ENCODE assay signal across 2 cellular contexts in the genomic region with DNA sequence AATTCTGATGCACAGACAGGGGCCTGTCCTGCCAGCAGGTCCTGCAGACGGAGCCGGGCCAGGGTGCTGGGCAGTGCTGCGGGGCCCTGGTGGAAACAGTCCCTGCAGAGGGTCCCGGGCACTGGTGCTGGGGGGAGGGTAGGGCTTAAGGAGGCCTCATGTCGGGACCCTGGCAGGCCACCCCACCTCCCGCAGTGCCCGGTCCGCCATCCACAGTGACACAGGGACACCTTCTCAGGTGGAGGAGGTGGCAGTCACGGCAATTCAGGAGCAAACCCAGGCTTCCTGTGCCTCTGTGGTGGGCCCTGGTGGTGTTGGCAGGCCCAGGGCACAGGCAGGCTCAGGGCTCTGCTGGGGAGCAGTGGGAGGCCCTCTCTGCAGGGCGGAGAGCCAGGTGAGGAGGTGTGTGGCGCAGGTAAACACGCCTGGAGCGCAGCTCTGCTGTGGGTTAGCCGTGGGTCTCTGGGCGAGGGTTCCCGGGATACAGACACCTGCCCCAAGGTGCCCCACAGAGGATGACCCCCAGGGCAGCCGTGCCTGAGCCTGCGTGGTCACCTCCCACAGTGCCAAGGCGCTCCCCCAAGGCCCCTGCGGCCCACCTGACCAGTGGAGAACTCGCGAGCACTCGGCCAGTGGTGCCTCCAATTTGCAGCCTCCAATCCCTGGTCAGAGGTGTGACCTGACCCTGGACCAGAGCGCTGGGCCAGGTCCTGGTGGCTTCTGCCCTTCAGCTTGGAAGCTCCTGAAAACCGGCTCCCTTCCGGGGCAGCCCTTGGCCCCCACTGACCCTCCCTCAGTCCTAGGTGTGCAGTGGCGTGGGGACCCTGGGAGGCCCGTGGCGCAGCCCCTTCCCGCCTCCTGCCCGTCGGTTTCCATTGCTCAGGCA.
TF ChIP-seq lines count a peak whose summit lies in the region.

No MANE protein-coding gene starts in this region.

TF ChIP-seq in IMR-90, 13 proteins besides CTCF, POLR2A, EP300 and RAD21:
- no peak for TF ChIP-seq NFE2L2 (IDR thresholded peaks at IDR 0.05; ENCODE audit: low read depth, low read length)

TF ChIP-seq in HepG2, 621 proteins besides CTCF, POLR2A, EP300 and RAD21 (continues in another document):
- TF ChIP-seq, protein P1, sequence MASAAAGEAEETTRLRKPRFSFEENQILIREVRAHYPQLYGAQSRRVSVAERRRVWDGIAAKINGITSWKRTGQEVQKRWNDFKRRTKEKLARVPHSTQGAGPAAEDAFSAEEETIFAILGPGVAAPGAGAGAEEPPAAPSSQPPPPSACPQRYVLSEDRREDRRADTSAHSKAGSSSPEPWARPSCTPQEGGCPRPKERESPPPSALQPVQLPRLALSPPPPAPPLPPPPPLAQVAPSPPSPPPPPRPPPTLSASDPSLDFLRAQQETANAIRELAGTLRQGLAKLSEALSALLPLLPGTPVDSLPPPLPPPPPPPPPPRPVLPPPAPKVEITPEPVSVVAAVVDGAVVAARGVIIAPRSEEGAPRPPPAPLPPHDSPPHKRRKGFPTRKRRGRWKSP (CRISPR knock-in tag; IDR thresholded peaks at IDR 0.05): no peak
- TF ChIP-seq RXRB (CRISPR knock-in tag; IDR thresholded peaks at IDR 0.05; ENCODE audit: borderline replicate concordance) (no peak), ZBTB49 (CRISPR knock-in tag; IDR thresholded peaks at IDR 0.05; ENCODE audit: borderline replicate concordance) (no peak), RBM22 (optimal IDR thresholded peaks at IDR 0.05; ENCODE audit: low read length) (peak; percentile 47), TARDBP (CRISPR knock-in tag; IDR thresholded peaks at IDR 0.05) (no peak), ZNF10 (CRISPR knock-in tag; IDR thresholded peaks at IDR 0.05; ENCODE audit: borderline replicate concordance, low read depth) (no peak), ZFP82 (CRISPR knock-in tag; IDR thresholded peaks at IDR 0.05; ENCODE audit: borderline replicate concordance) (no peak), PHF8 (CRISPR knock-in tag; IDR thresholded peaks at IDR 0.05) (no peak), ZFP91 (CRISPR knock-in tag; IDR thresholded peaks at IDR 0.05; ENCODE audit: borderline replicate concordance) (peak; percentile 4; the same call in 1 of the 2 replicates), NFYB (CRISPR knock-in tag; IDR thresholded peaks at IDR 0.05) (no peak), ZNF589 (CRISPR knock-in tag; conservative IDR thresholded peaks at IDR 0.05) (no peak), CREB3 (CRISPR knock-in tag; IDR thresholded peaks at IDR 0.05) (no peak), TCF7 (IDR thresholded peaks at IDR 0.05; ENCODE audit: low read depth) (no peak), HMGXB4 (CRISPR knock-in tag; IDR thresholded peaks at IDR 0.05; ENCODE audit: borderline replicate concordance in 1 of 2, low read depth in 1 of 2) (no peak), ZNF160 (CRISPR knock-in tag; IDR thresholded peaks at IDR 0.05) (no peak), SIN3B (IDR thresholded peaks at IDR 0.05; ENCODE audit: low read length) (no peak), ZNF296 (CRISPR knock-in tag; conservative IDR thresholded peaks at IDR 0.05) (no peak), ZNF335 (CRISPR knock-in tag; IDR thresholded peaks at IDR 0.05) (no peak), TEF (CRISPR knock-in tag; IDR thresholded peaks at IDR 0.05) (no peak), DNMT3B (CRISPR knock-in tag; conservative IDR thresholded peaks at IDR 0.05) (no peak), ZFP90 (CRISPR knock-in tag; IDR thresholded peaks at IDR 0.05; ENCODE audit: borderline replicate concordance) (0 out of 2 replicates have a peak, but pooled peaks have one; percentile 24), ZNF709 (CRISPR knock-in tag; IDR thresholded peaks at IDR 0.05) (no peak), RFX3 (CRISPR knock-in tag; IDR thresholded peaks at IDR 0.05) (no peak), ZNF572 (CRISPR knock-in tag; IDR thresholded peaks at IDR 0.05) (no peak), STAT5B (CRISPR knock-in tag; IDR thresholded peaks at IDR 0.05) (no peak), CAMTA2 (CRISPR knock-in tag; IDR thresholded peaks at IDR 0.05; ENCODE audit: borderline replicate concordance) (no peak)
- TF ChIP-seq, protein P2, sequence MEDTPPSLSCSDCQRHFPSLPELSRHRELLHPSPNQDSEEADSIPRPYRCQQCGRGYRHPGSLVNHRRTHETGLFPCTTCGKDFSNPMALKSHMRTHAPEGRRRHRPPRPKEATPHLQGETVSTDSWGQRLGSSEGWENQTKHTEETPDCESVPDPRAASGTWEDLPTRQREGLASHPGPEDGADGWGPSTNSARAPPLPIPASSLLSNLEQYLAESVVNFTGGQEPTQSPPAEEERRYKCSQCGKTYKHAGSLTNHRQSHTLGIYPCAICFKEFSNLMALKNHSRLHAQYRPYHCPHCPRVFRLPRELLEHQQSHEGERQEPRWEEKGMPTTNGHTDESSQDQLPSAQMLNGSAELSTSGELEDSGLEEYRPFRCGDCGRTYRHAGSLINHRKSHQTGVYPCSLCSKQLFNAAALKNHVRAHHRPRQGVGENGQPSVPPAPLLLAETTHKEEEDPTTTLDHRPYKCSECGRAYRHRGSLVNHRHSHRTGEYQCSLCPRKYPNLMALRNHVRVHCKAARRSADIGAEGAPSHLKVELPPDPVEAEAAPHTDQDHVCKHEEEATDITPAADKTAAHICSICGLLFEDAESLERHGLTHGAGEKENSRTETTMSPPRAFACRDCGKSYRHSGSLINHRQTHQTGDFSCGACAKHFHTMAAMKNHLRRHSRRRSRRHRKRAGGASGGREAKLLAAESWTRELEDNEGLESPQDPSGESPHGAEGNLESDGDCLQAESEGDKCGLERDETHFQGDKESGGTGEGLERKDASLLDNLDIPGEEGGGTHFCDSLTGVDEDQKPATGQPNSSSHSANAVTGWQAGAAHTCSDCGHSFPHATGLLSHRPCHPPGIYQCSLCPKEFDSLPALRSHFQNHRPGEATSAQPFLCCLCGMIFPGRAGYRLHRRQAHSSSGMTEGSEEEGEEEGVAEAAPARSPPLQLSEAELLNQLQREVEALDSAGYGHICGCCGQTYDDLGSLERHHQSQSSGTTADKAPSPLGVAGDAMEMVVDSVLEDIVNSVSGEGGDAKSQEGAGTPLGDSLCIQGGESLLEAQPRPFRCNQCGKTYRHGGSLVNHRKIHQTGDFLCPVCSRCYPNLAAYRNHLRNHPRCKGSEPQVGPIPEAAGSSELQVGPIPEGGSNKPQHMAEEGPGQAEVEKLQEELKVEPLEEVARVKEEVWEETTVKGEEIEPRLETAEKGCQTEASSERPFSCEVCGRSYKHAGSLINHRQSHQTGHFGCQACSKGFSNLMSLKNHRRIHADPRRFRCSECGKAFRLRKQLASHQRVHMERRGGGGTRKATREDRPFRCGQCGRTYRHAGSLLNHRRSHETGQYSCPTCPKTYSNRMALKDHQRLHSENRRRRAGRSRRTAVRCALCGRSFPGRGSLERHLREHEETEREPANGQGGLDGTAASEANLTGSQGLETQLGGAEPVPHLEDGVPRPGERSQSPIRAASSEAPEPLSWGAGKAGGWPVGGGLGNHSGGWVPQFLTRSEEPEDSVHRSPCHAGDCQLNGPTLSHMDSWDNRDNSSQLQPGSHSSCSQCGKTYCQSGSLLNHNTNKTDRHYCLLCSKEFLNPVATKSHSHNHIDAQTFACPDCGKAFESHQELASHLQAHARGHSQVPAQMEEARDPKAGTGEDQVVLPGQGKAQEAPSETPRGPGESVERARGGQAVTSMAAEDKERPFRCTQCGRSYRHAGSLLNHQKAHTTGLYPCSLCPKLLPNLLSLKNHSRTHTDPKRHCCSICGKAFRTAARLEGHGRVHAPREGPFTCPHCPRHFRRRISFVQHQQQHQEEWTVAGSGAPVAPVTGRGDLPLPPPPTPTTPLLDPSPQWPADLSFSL (CRISPR knock-in tag; IDR thresholded peaks at IDR 0.05): no peak
- TF ChIP-seq, protein P3, sequence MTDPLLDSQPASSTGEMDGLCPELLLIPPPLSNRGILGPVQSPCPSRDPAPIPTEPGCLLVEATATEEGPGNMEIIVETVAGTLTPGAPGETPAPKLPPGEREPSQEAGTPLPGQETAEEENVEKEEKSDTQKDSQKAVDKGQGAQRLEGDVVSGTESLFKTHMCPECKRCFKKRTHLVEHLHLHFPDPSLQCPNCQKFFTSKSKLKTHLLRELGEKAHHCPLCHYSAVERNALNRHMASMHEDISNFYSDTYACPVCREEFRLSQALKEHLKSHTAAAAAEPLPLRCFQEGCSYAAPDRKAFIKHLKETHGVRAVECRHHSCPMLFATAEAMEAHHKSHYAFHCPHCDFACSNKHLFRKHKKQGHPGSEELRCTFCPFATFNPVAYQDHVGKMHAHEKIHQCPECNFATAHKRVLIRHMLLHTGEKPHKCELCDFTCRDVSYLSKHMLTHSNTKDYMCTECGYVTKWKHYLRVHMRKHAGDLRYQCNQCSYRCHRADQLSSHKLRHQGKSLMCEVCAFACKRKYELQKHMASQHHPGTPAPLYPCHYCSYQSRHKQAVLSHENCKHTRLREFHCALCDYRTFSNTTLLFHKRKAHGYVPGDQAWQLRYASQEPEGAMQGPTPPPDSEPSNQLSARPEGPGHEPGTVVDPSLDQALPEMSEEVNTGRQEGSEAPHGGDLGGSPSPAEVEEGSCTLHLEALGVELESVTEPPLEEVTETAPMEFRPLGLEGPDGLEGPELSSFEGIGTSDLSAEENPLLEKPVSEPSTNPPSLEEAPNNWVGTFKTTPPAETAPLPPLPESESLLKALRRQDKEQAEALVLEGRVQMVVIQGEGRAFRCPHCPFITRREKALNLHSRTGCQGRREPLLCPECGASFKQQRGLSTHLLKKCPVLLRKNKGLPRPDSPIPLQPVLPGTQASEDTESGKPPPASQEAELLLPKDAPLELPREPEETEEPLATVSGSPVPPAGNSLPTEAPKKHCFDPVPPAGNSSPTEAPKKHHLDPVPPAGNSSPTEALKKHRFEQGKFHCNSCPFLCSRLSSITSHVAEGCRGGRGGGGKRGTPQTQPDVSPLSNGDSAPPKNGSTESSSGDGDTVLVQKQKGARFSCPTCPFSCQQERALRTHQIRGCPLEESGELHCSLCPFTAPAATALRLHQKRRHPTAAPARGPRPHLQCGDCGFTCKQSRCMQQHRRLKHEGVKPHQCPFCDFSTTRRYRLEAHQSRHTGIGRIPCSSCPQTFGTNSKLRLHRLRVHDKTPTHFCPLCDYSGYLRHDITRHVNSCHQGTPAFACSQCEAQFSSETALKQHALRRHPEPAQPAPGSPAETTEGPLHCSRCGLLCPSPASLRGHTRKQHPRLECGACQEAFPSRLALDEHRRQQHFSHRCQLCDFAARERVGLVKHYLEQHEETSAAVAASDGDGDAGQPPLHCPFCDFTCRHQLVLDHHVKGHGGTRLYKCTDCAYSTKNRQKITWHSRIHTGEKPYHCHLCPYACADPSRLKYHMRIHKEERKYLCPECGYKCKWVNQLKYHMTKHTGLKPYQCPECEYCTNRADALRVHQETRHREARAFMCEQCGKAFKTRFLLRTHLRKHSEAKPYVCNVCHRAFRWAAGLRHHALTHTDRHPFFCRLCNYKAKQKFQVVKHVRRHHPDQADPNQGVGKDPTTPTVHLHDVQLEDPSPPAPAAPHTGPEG (CRISPR knock-in tag; IDR thresholded peaks at IDR 0.05): no peak
